ENCODE assay signal across 13 cellular contexts in genomic region chr14:59419383-59419782, GRCh38.
"Had no signal": no experiment of that assay in that cellular context is flagged by ENCODE, and none has a peak within 500 bp of the region (broad histone marks: within the 10 kb centered on the region; RNA-seq: fewer than 3 reads in every experiment).

No MANE protein-coding gene starts in this region.

- ATAC-seq: activated CD4-positive, alpha-beta T cell treated with anti-CD3 and anti-CD28 coated beads for 36 hours; natural killer cell; right lobe of liver had no signal

- H3K27me3 ChIP-seq: right lobe of liver had no signal

- H3K4me3 ChIP-seq: right lobe of liver had no signal

- H3K9me3 ChIP-seq: right lobe of liver had no signal

- DNase-seq: activated CD4-positive, alpha-beta memory T cell treated with anti-CD3 and anti-CD28 coated beads, Interleukin-2, amount 10 ng/mL, durations not matched to agents 7 days and 5 days; activated CD4-positive, alpha-beta T cell treated with anti-CD3 and anti-CD28 coated beads for 36 hours; activated gamma-delta T cell treated with Interleukin-2 at 50 U/mL for 16 hours; activated naive CD8-positive, alpha-beta T cell treated with anti-CD3 and anti-CD28 coated beads, Interleukin-2, amount 10 ng/mL, durations not matched to agents 7 days and 5 days; activated T-cell treated with anti-CD3 and anti-CD28 coated beads, Interleukin-2, amount 50 U/mL, for 48 hours; hypothalamus; kidney glomerular epithelial cell; natural killer cell; occipital lobe; right lobe of liver; stimulated activated CD4-positive, alpha-beta T cell treated with anti-CD3 and anti-CD28 coated beads, Interleukin-2, amount 100 ng/mL, for 48 hours; T-helper 9 cell; WERI-Rb-1 had no signal

- H3K27ac ChIP-seq: right lobe of liver, WERI-Rb-1 had no signal

- H3K36me3 ChIP-seq: right lobe of liver, WERI-Rb-1 had no signal

- H3K4me1 ChIP-seq: right lobe of liver had no signal
